20 cellular contexts compared by ENCODE assay signal in the genomic region with DNA sequence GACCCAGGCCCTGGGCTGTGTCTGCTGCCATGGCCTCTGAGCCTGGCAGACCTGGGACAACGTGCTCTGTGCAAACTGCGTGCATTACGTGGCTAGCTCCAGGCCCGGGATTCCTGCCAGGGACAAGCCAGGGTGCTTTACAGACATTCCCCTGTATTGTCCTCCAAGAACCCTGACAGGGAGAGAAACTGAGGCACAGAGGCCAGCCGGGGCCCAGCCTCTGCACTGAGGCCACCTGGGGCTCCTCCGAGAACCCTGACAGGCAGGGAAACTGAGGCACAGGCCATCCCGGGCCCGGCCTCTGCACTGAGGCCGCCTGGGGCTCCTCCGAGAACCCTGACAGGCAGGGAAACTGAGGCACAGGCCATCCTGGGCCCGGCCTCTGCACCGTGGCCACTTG.
"Had no signal": no experiment of that assay in that cellular context is flagged by ENCODE, and none has a peak within 500 bp of the region (broad histone marks: within the 10 kb centered on the region; RNA-seq: fewer than 3 reads in every experiment).

No MANE protein-coding gene starts in this region.

- H3K9me3 ChIP-seq: mucosa of descending colon, SK-N-SH had no signal

- H3K27ac ChIP-seq: epithelial cell of prostate, psoas muscle, tibial artery had no signal

- DNase-seq: activated CD4-positive, alpha-beta T cell treated with anti-CD3 and anti-CD28 coated beads, Interleukin-2, amount 50 U/mL, for 1 hour; activated gamma-delta T cell; activated naive CD8-positive, alpha-beta T cell treated with anti-CD3 and anti-CD28 coated beads for 36 hours; activated T-cell treated with anti-CD3 and anti-CD28 coated beads, Interleukin-2, amount 50 U/mL, for 1 hour; amygdala; effector memory CD8-positive, alpha-beta T cell; foreskin melanocyte; mammary epithelial cell; nucleus accumbens; SK-N-SH; stimulated activated CD4-positive, alpha-beta T cell treated with anti-CD3 and anti-CD28 coated beads, Interleukin-12 subunit alpha, Interleukin-12 subunit beta, amount 100 ng/mL, for 4 hours; stimulated activated CD4-positive, alpha-beta T cell treated with anti-CD3 and anti-CD28 coated beads, Interleukin-2, amount 100 ng/mL, for 24 hours; T-helper 9 cell had no signal

- H3K4me3 ChIP-seq: mucosa of descending colon, psoas muscle, tibial artery had no signal

- ATAC-seq: activated CD4-positive, CD25-positive, alpha-beta regulatory T cell treated with anti-CD3 and anti-CD28 coated beads, Interleukin-2, amount 50 U/mL, for 24 hours; effector memory CD8-positive, alpha-beta T cell; mucosa of descending colon; naive thymus-derived CD8-positive, alpha-beta T cell; T-cell had no signal

- H3K36me3 ChIP-seq: tibial artery had no signal

- H3K4me1 ChIP-seq: psoas muscle had no signal
